15 cellular contexts compared by ENCODE assay signal in the genomic region with DNA sequence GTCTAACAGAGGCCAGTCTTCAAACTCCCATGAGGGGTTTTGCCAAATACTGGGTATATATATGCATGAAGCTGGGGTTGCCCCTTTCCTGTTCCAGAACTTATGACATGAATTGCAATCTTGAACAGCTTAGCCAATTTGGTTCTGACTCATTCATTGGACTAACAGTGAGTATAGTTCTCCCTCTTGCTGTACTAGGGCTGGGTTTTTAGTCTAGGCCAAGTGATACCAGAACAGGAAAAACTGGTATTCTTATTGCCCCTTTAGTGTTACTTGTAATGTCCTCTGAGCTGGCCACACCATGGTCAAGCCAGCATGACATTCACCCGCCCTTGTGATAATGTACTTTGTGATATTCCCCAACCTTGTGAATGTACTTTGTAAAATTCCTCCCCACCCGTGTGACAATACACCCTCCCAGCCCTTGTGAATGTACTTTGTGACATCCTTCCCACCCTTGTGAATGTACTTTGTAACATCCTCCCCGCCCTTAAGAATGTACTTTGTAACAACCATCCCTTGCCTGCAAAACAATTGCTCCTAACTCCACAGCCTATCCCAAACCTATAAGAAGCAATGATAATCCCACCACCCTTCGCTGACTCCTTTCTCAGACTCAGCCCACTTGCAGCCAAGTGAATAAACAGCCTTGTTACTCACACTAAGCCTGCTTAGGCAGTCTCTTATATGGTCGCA.
"Had no signal": no experiment of that assay in that cellular context is flagged by ENCODE, and none has a peak within 500 bp of the region (broad histone marks: within the 10 kb centered on the region; RNA-seq: fewer than 3 reads in every experiment).

No MANE protein-coding gene starts in this region.

- FAIRE-seq: endometrium had no signal

- DNase-seq: activated CD4-positive, alpha-beta T cell treated with anti-CD3 and anti-CD28 coated beads, Interleukin-2, amount 50 U/mL, for 4 hours; activated CD4-positive, CD25-positive, alpha-beta regulatory T cell treated with anti-CD3 and anti-CD28 coated beads, Interleukin-2, amount 50 U/mL, for 72 hours; activated naive CD4-positive, alpha-beta T cell treated with anti-CD3 and anti-CD28 coated beads, Interleukin-2, amount 50 U/mL, for 16 hours; dorsolateral prefrontal cortex; gastrocnemius medialis; heart right ventricle; left cardiac atrium; naive B cell; ovary; stimulated activated CD4-positive, alpha-beta T cell treated with anti-CD3 and anti-CD28 coated beads, Interleukin-12 subunit alpha, Interleukin-12 subunit beta, amount 100 ng/mL, for 4 hours; stimulated activated CD4-positive, alpha-beta T cell treated with anti-CD3 and anti-CD28 coated beads, Interleukin-2, amount 100 ng/mL, for 24 hours; T-helper 1 cell had no signal

- H3K4me1 ChIP-seq: gastrocnemius medialis, heart right ventricle had no signal

- H3K27ac ChIP-seq: dorsolateral prefrontal cortex, gastrocnemius medialis, heart right ventricle, ovary, thoracic aorta had no signal

- H3K4me3 ChIP-seq: dorsolateral prefrontal cortex, gastrocnemius medialis, heart right ventricle, ovary, thoracic aorta had no signal

- ATAC-seq: gastrocnemius medialis; heart right ventricle; left cardiac atrium; stimulated activated effector memory CD8-positive, alpha-beta T cell treated with anti-CD3 and anti-CD28 coated beads, Interleukin-12 subunit alpha, Interleukin-12 subunit beta, amount 100 ng/mL, for 72 hours had no signal

- H3K9me3 ChIP-seq: gastrocnemius medialis, ovary, thoracic aorta had no signal

- H3K27me3 ChIP-seq: dorsolateral prefrontal cortex, gastrocnemius medialis, heart right ventricle, ovary had no signal

- H3K36me3 ChIP-seq: gastrocnemius medialis, heart right ventricle, ovary, thoracic aorta had no signal
